ENCODE assay signal across 22 cellular contexts in the genomic region with DNA sequence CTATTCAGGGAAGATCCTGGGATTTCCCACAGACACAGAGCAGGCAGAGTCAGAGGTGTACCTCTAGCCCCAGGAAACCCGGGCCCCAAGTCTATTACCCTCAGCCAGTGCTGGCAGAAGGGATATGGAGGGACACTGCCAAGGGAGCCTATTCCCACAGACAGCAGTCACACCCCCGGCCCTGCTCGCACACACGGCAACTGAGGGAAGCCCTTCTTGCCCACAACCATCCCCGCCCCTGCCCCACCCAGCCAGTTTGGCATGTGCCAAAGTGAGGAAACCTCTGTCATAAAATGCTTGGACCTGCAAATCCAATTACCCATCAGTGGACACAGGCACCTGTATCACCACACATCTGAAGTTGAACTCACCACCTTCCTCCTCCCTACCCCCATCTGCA. TPM values are rescaled to one million over a fixed set of nuclear protein-coding genes. Genes with fewer than 3 reads are reported as not detected.
DNase-seq lines count a peak whose midpoint lies in the region; ATAC-seq, FAIRE-seq and TF ChIP-seq lines count a peak whose summit lies in the region.
"Had no signal": no experiment of that assay in that cellular context is flagged by ENCODE, and none has a peak within 500 bp of the region (broad histone marks: within the 10 kb centered on the region; RNA-seq: fewer than 3 reads in every experiment).

No MANE protein-coding gene starts in this region.

- H3K36me3 ChIP-seq in psoas muscle (ENCODE audit: insufficient read depth in 1 of 2, low read depth in 1 of 2) (peaks cover 0 to 6% of the 10 kb centered on the region in 2 donors), skeletal muscle tissue (ENCODE audit: control insufficient read depth in 3 of 3, insufficient read depth in 3 of 3, low read length in 3 of 3) (peaks cover 11 to 40% (median 28%) of the 10 kb centered on the region in 3 donors)

- in situ Hi-C loops in GM13976 (cut with MboI; ENCODE audit: low sequenced_read_pairs, unreplicated experiment), result no loop called here

- H3K27ac ChIP-seq in psoas muscle (peak overlapping the region; percentile 95), skeletal muscle tissue (ENCODE audit: low read depth, low read length) (peak overlapping the region; percentile 97)

- no peak for FAIRE-seq in frontal cortex (lab: Jason Lieb, UNC)
- FAIRE-seq: G401.6, GM12892, GM19239 had no signal

- H3K4me1 ChIP-seq in psoas muscle (peaks cover 80% of the 10 kb centered on the region), skeletal muscle tissue (ENCODE audit: control insufficient read depth in 3 of 3, insufficient read depth in 3 of 3, low read length in 3 of 3) (peaks cover 86 to 94% (median 92%) of the 10 kb centered on the region in 3 donors)

- TF ChIP-seq CTCF in psoas muscle (IDR thresholded peaks at IDR 0.05) (no peak), GM13976 (IDR thresholded peaks at IDR 0.05; ENCODE audit: borderline replicate concordance, control extremely low read depth, extremely low read depth, insufficient read depth, missing control alignments) (no peak)

- intact Hi-C loops in psoas muscle (cut with DNase I), result no loop called here

- no peaks in the 10 kb centered on the region for H3K27me3 ChIP-seq in psoas muscle (ENCODE audit: insufficient read depth in 3 of 3, low read length in 2 of 3)
- H3K27me3 ChIP-seq in skeletal muscle tissue (ENCODE audit: control insufficient read depth in 3 of 3, insufficient read depth in 3 of 3, low read length in 3 of 3), result no peaks in the 10 kb centered on the region

- WGBS in psoas muscle, 3 donors, result 27 to 48% (median 32%) methylated on average over 5 of the region's 5 CpGs

- no peaks in the 10 kb centered on the region for H3K9me3 ChIP-seq in psoas muscle
- no peaks in the 10 kb centered on the region for H3K9me3 ChIP-seq in skeletal muscle tissue (ENCODE audit: control insufficient read depth in 3 of 3, low read length in 3 of 3)
- H3K9me3 ChIP-seq: Caco-2 had no signal

- DNase-seq in myocyte (ENCODE audit: low read depth), result peak; percentile 53
- peak in 1 of 2 donors; percentile 34 for DNase-seq in psoas muscle
- DNase-seq in GM13976 (ENCODE audit: low spot score), result no peak
- DNase-seq in frontal cortex (ENCODE audit: low spot score in 2 of 2), result no peak
- DNase-seq in SW 1271 (lab: John Stamatoyannopoulos, UW), result no peak
- DNase-seq: C1 segment of cervical spinal cord; Caco-2; CD4-positive, CD25-positive, alpha-beta regulatory T cell; CD8-positive, alpha-beta T cell; DMS153; DND-41; H9 had no signal

- peak overlapping the region in 2 of 3 donors; percentile 60 to 83 for H3K9ac ChIP-seq in skeletal muscle tissue (ENCODE audit: low read depth in 1 of 3, low read length in 3 of 3)

- ATAC-seq in psoas muscle, result no peak
- ATAC-seq: CD8-positive, alpha-beta T cell; GM23338; HCT116 had no signal

- H3K4me3 ChIP-seq in psoas muscle (no peak overlapping the region), skeletal muscle tissue (ENCODE audit: low read length in 3 of 3) (peak overlapping the region in 2 of 3 donors; percentile 53 to 58)
- H3K4me3 ChIP-seq: GM23338 had no signal

RNA-seq across cellular contexts. Expression of a gene that starts 6.5 kb away (rescaled TPM):
- total RNA-seq in myocyte, result 57.2 and 58.9 TPM in 2 replicates
- polyA plus RNA-seq in myocyte (2012), result 32.0 TPM
- 100 to 1,000 TPM in 2 of 4 donors, 10 to 100 TPM in 2; 56.3 to 269 (median 158) TPM for total RNA-seq in psoas muscle
- 10 to 100 TPM; 11.9 to 48.1 (median 25.5) TPM for polyA plus RNA-seq in psoas muscle
- 43.3 TPM for total RNA-seq in skeletal muscle tissue
- total RNA-seq in frontal cortex, result under 0.01 TPM
- total RNA-seq: A172; A673; CD4-positive, CD25-positive, alpha-beta regulatory T cell; CD8-positive, alpha-beta T cell; H4; H9 had no signal
- polyA plus RNA-seq: BJ; CD4-positive, CD25-positive, alpha-beta regulatory T cell; GM23338 had no signal

RNA-seq across cellular contexts. Expression of a gene that starts 21.3 kb away (rescaled TPM):
- total RNA-seq in myocyte (not detected in 2 replicates), psoas muscle (under 1 TPM in 2 of 4 donors, not detected in 2; 0.26 to 0.30 TPM), skeletal muscle tissue (not detected), frontal cortex (not detected)
- polyA plus RNA-seq in myocyte (2012), result 0.25 TPM
- not detected for polyA plus RNA-seq in psoas muscle
- total RNA-seq: A172, A673, GM23338, H4 had no signal
- polyA plus RNA-seq: GM23338 had no signal

RNA-seq across cellular contexts. Expression of a gene that starts 48.6 kb away (rescaled TPM):
- 86.5 and 88.2 TPM in 2 replicates for total RNA-seq in myocyte
- polyA plus RNA-seq in myocyte (2012), result 109 TPM
- 10 to 100 TPM; 11.9 to 46.3 (median 32.3) TPM for total RNA-seq in psoas muscle
- polyA plus RNA-seq in psoas muscle, result 10 to 100 TPM in 2 of 3 donors, 1 to 10 TPM in 1; 7.2 to 23.4 (median 12.9) TPM
- 50.1 TPM for total RNA-seq in skeletal muscle tissue
- 73.4 TPM for total RNA-seq in frontal cortex

Comparison
In these comparisons a context has a peak if more than half of its experiments do, and no peak if none do; other contexts are left out.
1. RNA of a gene that starts 6.5 kb away (total RNA-seq): 56.3 to 269 TPM in psoas muscle, 57.2 to 58.9 TPM in myocyte and 43.3 TPM in skeletal muscle tissue (single experiment); under 0.01 TPM in frontal cortex (single experiment); every median in the first group is over 10 times any median in the second.